26 cellular contexts compared by ENCODE assay signal in genomic region chr16:58509256-58510096, GRCh38. TPM values are rescaled to one million over a fixed set of nuclear protein-coding genes. Genes with fewer than 3 reads are reported as not detected.
DNase-seq lines count a peak whose midpoint lies in the region; ATAC-seq and TF ChIP-seq lines count a peak whose summit lies in the region.
"Had no signal": no experiment of that assay in that cellular context is flagged by ENCODE, and none has a peak within 500 bp of the region (broad histone marks: within the 10 kb centered on the region; RNA-seq: fewer than 3 reads in every experiment).

No MANE protein-coding gene starts in this region.

- H3K4me3 Mint-ChIP-seq in osteocyte (ENCODE audit: unreplicated experiment), result no peak overlapping the region
- H3K4me3 Mint-ChIP-seq in type B pancreatic cell, result no peak overlapping the region
- H3K4me3 Mint-ChIP-seq: activated B cell treated with CpG ODN at 0.5 μM for 24 hours; activated naive CD8-positive, alpha-beta T cell treated with anti-CD3 and anti-CD28 coated beads, Interleukin-2, amount 50 U/mL, for 24 hours; nephron progenitor cell; stimulated activated naive CD8-positive, alpha-beta T cell treated with anti-CD3 and anti-CD28 coated beads, Interleukin-15, Interleukin-2, amounts not matched to agents 100 ng/mL and 50 ng/mL, for 24 hours had no signal

- ATAC-seq in right cardiac atrium (no peak), left ventricle myocardium superior (no peak), GM21723 (IDR thresholded peaks at IDR 0.05; ENCODE audit: unreplicated experiment) (no peak)
- ATAC-seq: activated naive CD8-positive, alpha-beta T cell treated with anti-CD3 and anti-CD28 coated beads, Interleukin-2, amount 50 U/mL, for 24 hours had no signal

- DNase-seq in right cardiac atrium, result peak in 2 of 3 donors; percentile 31 to 40
- no peak for DNase-seq in left ventricle myocardium superior
- DNase-seq in ecto neural progenitor cell (ENCODE audit: low spot score), result peak; percentile 42
- DNase-seq in osteocyte (ENCODE audit: extremely low spot score, unreplicated experiment), result peak; percentile 76
- DNase-seq in type B pancreatic cell (ENCODE audit: extremely low spot score, unreplicated experiment), result no peak
- DNase-seq in caudate nucleus (lab: John Stamatoyannopoulos, UW), result no peak
- DNase-seq: activated B cell treated with CpG ODN at 0.5 μM for 24 hours; activated CD4-positive, alpha-beta T cell treated with anti-CD3 and anti-CD28 coated beads, Interleukin-2, amount 50 U/mL, for 4 hours; activated naive CD8-positive, alpha-beta T cell treated with anti-CD3 and anti-CD28 coated beads, Interleukin-2, amount 50 U/mL, for 24 hours; COR-L47; GDM1; HCEC 1CT; KG1; MM.1S; NCI-H2029 treated with DMSO at 0.1 percent for 48 hours; NCI-H345; NCI-H774; nephron progenitor cell; stimulated activated CD4-positive, alpha-beta T cell treated with anti-CD3 and anti-CD28 coated beads, Interleukin-15, amount 100 ng/mL, for 24 hours had no signal

- intact Hi-C loops in right cardiac atrium (cut with DNase I) (loop anchor here in 2 of 4 donors (5.0 to 10.0 kb wide), 4 partner anchors 125 to 248 kb away; no protein-coding TSS in a partner anchor), left ventricle myocardium superior (cut with micrococcal nuclease) (no loop called here)

- no peaks in the 10 kb centered on the region for H3K9me3 ChIP-seq in right cardiac atrium (ENCODE audit: control insufficient read depth, low read length)
- H3K9me3 ChIP-seq: BLaER1, SJSA1, tibial artery had no signal

- no peaks in the 10 kb centered on the region for H3K4me1 ChIP-seq in right cardiac atrium (ENCODE audit: control insufficient read depth, insufficient read depth, low read length)

- no peaks in the 10 kb centered on the region for H3K27me3 ChIP-seq in right cardiac atrium (ENCODE audit: control insufficient read depth, insufficient read depth)
- H3K27me3 ChIP-seq: BLaER1, SJSA1 had no signal

- TF ChIP-seq CTCF in osteocyte (IDR thresholded peaks at IDR 0.05), result no peak
- no peak for TF ChIP-seq CTCF in type B pancreatic cell (conservative IDR thresholded peaks at IDR 0.05)

- H3K27me3 Mint-ChIP-seq in osteocyte (ENCODE audit: unreplicated experiment) (no peaks in the 10 kb centered on the region), type B pancreatic cell (no peaks in the 10 kb centered on the region)
- H3K27me3 Mint-ChIP-seq: activated B cell treated with CpG ODN at 0.5 μM for 24 hours; activated naive CD8-positive, alpha-beta T cell treated with anti-CD3 and anti-CD28 coated beads, Interleukin-2, amount 50 U/mL, for 24 hours; progenitor cell of endocrine pancreas; stimulated activated naive CD8-positive, alpha-beta T cell treated with anti-CD3 and anti-CD28 coated beads, Interleukin-15, Interleukin-2, amounts not matched to agents 100 ng/mL and 50 ng/mL, for 24 hours had no signal

- WGBS in right cardiac atrium, result 87% methylated on average over 9 of the region's 9 CpGs

- H3K4me3 ChIP-seq in right cardiac atrium (ENCODE audit: low read length), result no peak overlapping the region
- H3K4me3 ChIP-seq: BLaER1, lung, SJSA1, tibial artery had no signal

- H3K4me1 Mint-ChIP-seq in osteocyte (ENCODE audit: unreplicated experiment) (peaks cover 2% of the 10 kb centered on the region), type B pancreatic cell (ENCODE audit: unreplicated experiment) (peaks cover 5% of the 10 kb centered on the region)

- H3K27ac Mint-ChIP-seq in osteocyte (ENCODE audit: unreplicated experiment) (no peak overlapping the region), type B pancreatic cell (no peak overlapping the region)
- H3K27ac Mint-ChIP-seq: activated B cell treated with CpG ODN at 0.5 μM for 24 hours; activated naive CD8-positive, alpha-beta T cell treated with anti-CD3 and anti-CD28 coated beads, Interleukin-2, amount 50 U/mL, for 24 hours; nephron progenitor cell; progenitor cell of endocrine pancreas; stimulated activated naive CD8-positive, alpha-beta T cell treated with anti-CD3 and anti-CD28 coated beads, Interleukin-15, Interleukin-2, amounts not matched to agents 100 ng/mL and 50 ng/mL, for 24 hours had no signal

- no peaks in the 10 kb centered on the region for H3K9me3 Mint-ChIP-seq in osteocyte (ENCODE audit: unreplicated experiment)
- H3K9me3 Mint-ChIP-seq in type B pancreatic cell, result no peaks in the 10 kb centered on the region
- H3K9me3 Mint-ChIP-seq: activated B cell treated with CpG ODN at 0.5 μM for 24 hours; activated naive CD8-positive, alpha-beta T cell treated with anti-CD3 and anti-CD28 coated beads, Interleukin-2, amount 50 U/mL, for 24 hours; nephron progenitor cell; stimulated activated naive CD8-positive, alpha-beta T cell treated with anti-CD3 and anti-CD28 coated beads, Interleukin-15, Interleukin-2, amounts not matched to agents 100 ng/mL and 50 ng/mL, for 24 hours had no signal

- H3K27ac ChIP-seq in right cardiac atrium (ENCODE audit: low read length) (no peak overlapping the region), caudate nucleus (ENCODE audit: low read depth, low read length) (no peak overlapping the region)
- H3K27ac ChIP-seq: BLaER1, SJSA1, tibial artery had no signal

- H3K36me3 Mint-ChIP-seq in osteocyte (ENCODE audit: unreplicated experiment), result no peaks in the 10 kb centered on the region
- H3K36me3 Mint-ChIP-seq in type B pancreatic cell, result no peaks in the 10 kb centered on the region

RNA-seq across cellular contexts. Expression of gene SETD6, which starts 5.8 kb away (rescaled TPM):
- 10 to 100 TPM in 2 of 4 donors, 1 to 10 TPM in 2; 9.7 to 12.4 (median 11.1) TPM for total RNA-seq in right cardiac atrium
- polyA plus RNA-seq in right cardiac atrium, result 8.5 TPM
- 15.3 TPM for total RNA-seq in left ventricle myocardium superior
- total RNA-seq in osteocyte, result 17.3 and 19.9 TPM in 2 replicates
- total RNA-seq in type B pancreatic cell (ENCODE audit: low replicate concordance), result 32.6 and 36.5 TPM in 2 replicates

RNA-seq across cellular contexts. Expression of gene NDRG4, which starts 9.5 kb away (rescaled TPM):
- 100 to 1,000 TPM in 1 of 4 donors, 10 to 100 TPM in 3; 53.5 to 155 (median 97.3) TPM for total RNA-seq in right cardiac atrium
- 164 TPM for polyA plus RNA-seq in right cardiac atrium
- 580 TPM for total RNA-seq in left ventricle myocardium superior
- 10.5 and 13.1 TPM in 2 replicates for total RNA-seq in osteocyte
- total RNA-seq in type B pancreatic cell (ENCODE audit: low replicate concordance), result 23.7 and 42.9 TPM in 2 replicates

Comparison
In these comparisons a context has a peak if more than half of its experiments do, and no peak if none do; other contexts are left out.
1. DNase-seq: peak in right cardiac atrium (2 of 3), ecto neural progenitor cell (single experiment) and osteocyte (single experiment); none in left ventricle myocardium superior (single experiment), type B pancreatic cell (single experiment) and caudate nucleus (0 of 61).